1 cellular context compared by ENCODE assay signal in genomic region chr20:51595744-51596143, GRCh38.
TF ChIP-seq lines count a peak whose summit lies in the region.

No MANE protein-coding gene starts in this region.

TF ChIP-seq in K562, 482 proteins besides CTCF, POLR2A, EP300 and RAD21:
- TF ChIP-seq NCOA1 (IDR thresholded peaks at IDR 0.05; ENCODE audit: low read depth): no peak
- TF ChIP-seq GTF3C2 (IDR thresholded peaks at IDR 0.05; ENCODE audit: borderline replicate concordance, extremely low read depth, insufficient read length): no peak
- TF ChIP-seq MAZ (CRISPR knock-in tag; conservative IDR thresholded peaks at IDR 0.05 in 1 of 2, IDR thresholded peaks at IDR 0.05 in 1 of 2): no peak
- no peak for TF ChIP-seq SMARCC2 (IDR thresholded peaks at IDR 0.05; ENCODE audit: low read depth)
- TF ChIP-seq ZNF143 (CRISPR knock-in tag; IDR thresholded peaks at IDR 0.05): no peak
- TF ChIP-seq NR0B1 (IDR thresholded peaks at IDR 0.05; ENCODE audit: partially characterized antibody): no peak
- no peak for TF ChIP-seq E2F4 (CRISPR knock-in tag; IDR thresholded peaks at IDR 0.05; ENCODE audit: low read depth)
TF ChIP-seq in K562: peak in this region for 0.
